1 cellular context compared by ENCODE assay signal in the genomic region with DNA sequence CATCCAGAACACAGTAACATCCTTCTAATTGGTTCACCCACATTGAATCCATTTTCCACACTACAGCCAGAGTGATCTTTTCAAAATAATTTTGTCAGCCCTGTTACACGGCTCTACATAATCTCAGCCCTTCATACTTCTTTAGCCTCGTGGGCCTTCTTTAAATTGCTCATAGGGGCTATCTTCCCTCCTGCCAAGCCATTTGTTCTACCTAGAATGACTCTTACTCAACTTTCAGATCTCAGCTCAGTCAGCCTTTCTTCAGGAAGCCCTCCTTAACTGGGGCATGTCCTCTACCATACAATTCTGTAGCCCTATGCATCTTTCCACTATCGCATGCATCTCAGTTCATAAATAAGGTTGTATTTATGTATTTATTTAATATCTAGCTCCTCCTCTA.
TF ChIP-seq lines count a peak whose summit lies in the region.

No MANE protein-coding gene starts in this region.

TF ChIP-seq in GM12878, 131 proteins besides CTCF, POLR2A, EP300 and RAD21:
- TF ChIP-seq ZNF622 (IDR thresholded peaks at IDR 0.05): no peak
